ENCODE assay signal across 18 cellular contexts in genomic region chr3:30597769-30598134, GRCh38. TPM values are rescaled to one million over a fixed set of nuclear protein-coding genes. Genes with fewer than 3 reads are reported as not detected.
A peak's percentile ranks its signal among the peaks of the same experiment; 100 is the strongest.
DNase-seq lines count a peak whose midpoint lies in the region; ATAC-seq, FAIRE-seq and TF ChIP-seq lines count a peak whose summit lies in the region.
"Had no signal": no experiment of that assay in that cellular context is flagged by ENCODE, and none has a peak within 500 bp of the region (broad histone marks: within the 10 kb centered on the region; RNA-seq: fewer than 3 reads in every experiment).

No MANE protein-coding gene starts in this region.

- TF ChIP-seq EP300 in stomach (IDR thresholded peaks at IDR 0.05): no peak

- H3K9ac ChIP-seq in DND-41 (ENCODE audit: low read depth, low read length): no peak overlapping the region
- H3K9ac ChIP-seq in SU-DHL-6 (ENCODE audit: low read length): no peak overlapping the region
- H3K9ac ChIP-seq in kidney (ENCODE audit: low read length in 2 of 2): peak overlapping the region in 1 of 2 donors; percentile 37
- H3K9ac ChIP-seq: neural progenitor cell had no signal

- H3K79me2 ChIP-seq in DND-41 (ENCODE audit: insufficient read depth, low read length) (no peaks in the 10 kb centered on the region), SU-DHL-6 (ENCODE audit: insufficient read depth, low read length) (no peaks in the 10 kb centered on the region)

- H3K4me1 ChIP-seq in DND-41 (ENCODE audit: insufficient read depth, low read length): peaks cover 53% of the 10 kb centered on the region
- peaks cover 7 to 8% of the 10 kb centered on the region in 2 donors for H3K4me1 ChIP-seq in kidney (ENCODE audit: control insufficient read depth in 1 of 2, insufficient read depth in 1 of 2, low read depth in 1 of 2, low read length in 2 of 2)
- peaks cover 9 to 42% (median 20%) of the 10 kb centered on the region in 4 donors for H3K4me1 ChIP-seq in stomach
- H3K4me1 ChIP-seq: neural progenitor cell had no signal

- no peak for ATAC-seq in DND-41 (ENCODE audit: insufficient read depth, low read depth)
- no peak for ATAC-seq in HG02973 (IDR thresholded peaks at IDR 0.05; ENCODE audit: unreplicated experiment)
- ATAC-seq in GM19328 (IDR thresholded peaks at IDR 0.05; ENCODE audit: unreplicated experiment): no peak

- H3K4me2 ChIP-seq in DND-41 (ENCODE audit: insufficient read depth, low read length) (peak overlapping the region; percentile 25), SU-DHL-6 (ENCODE audit: low read depth, low read length, poor library complexity, severe bottlenecking) (peak overlapping the region; percentile 59)
- H3K4me2 ChIP-seq: neural progenitor cell had no signal

- intact Hi-C loops in kidney (cut with DNase I): no loop called here
- intact Hi-C loops in stomach (cut with DNase I; ENCODE audit: low total_unique reads): no loop called here
- intact Hi-C loops in activated T-helper 2 cell treated with anti-CD3 and anti-CD28 coated beads, Interferon-gamma antibody, Interleukin-2, Interleukin-4, amounts not matched to agents 10 μg/mL and 5 μg/mL and 100 μg/mL, durations not matched to agents 14 hours and 24 hours and 36 hours (cut with micrococcal nuclease): loop anchor here (5.0 kb wide), 1 partner anchor 50 kb away; no protein-coding TSS in a partner anchor

- H3K27ac ChIP-seq in DND-41 (ENCODE audit: low read length): peak overlapping the region; percentile 70
- peak overlapping the region; percentile 88 for H3K27ac ChIP-seq in SU-DHL-6 (ENCODE audit: low read depth, low read length)
- peak overlapping the region; percentile 80 to 92 for H3K27ac ChIP-seq in kidney (ENCODE audit: low read depth in 2 of 2, low read length in 2 of 2)
- H3K27ac ChIP-seq in stomach: peak overlapping the region in 4 of 5 donors; percentile 60 to 84 (median 76)
- H3K27ac ChIP-seq: neural progenitor cell, SJCRH30 had no signal

- no peaks in the 10 kb centered on the region for H3K36me3 ChIP-seq in DND-41 (ENCODE audit: insufficient read depth, low read length)
- no peaks in the 10 kb centered on the region for H3K36me3 ChIP-seq in SU-DHL-6 (ENCODE audit: low read length)
- no peaks in the 10 kb centered on the region for H3K36me3 ChIP-seq in kidney (ENCODE audit: control insufficient read depth in 1 of 2, insufficient read depth in 2 of 2, low read length in 2 of 2)
- no peaks in the 10 kb centered on the region for H3K36me3 ChIP-seq in stomach
- H3K36me3 ChIP-seq: neural progenitor cell, SJCRH30 had no signal

- no peak for FAIRE-seq in kidney (lab: Jason Lieb, UNC)
- FAIRE-seq: D721Med, GM12891 had no signal

- H3K27me3 Mint-ChIP-seq in activated T-helper 2 cell treated with anti-CD3 and anti-CD28 coated beads, Interferon-gamma antibody, Interleukin-2, Interleukin-4, amounts not matched to agents 10 μg/mL and 5 μg/mL and 100 μg/mL, durations not matched to agents 14 hours and 24 hours and 36 hours (ENCODE audit: low read depth): no peaks in the 10 kb centered on the region
- H3K27me3 Mint-ChIP-seq: activated CD4-positive, alpha-beta T cell treated with anti-CD3 and anti-CD28 coated beads, Interleukin-2, amount 10 ng/mL, durations not matched to agents 24 days and 14 days; dendritic cell treated with granulocyte-macrophage colony-stimulating factor and Interleukin-4, amounts not matched to agents 40 ng/mL and 50 ng/mL, for 4 days; stimulated activated naive CD8-positive, alpha-beta T cell treated with anti-CD3 and anti-CD28 coated beads, Interleukin-15, Interleukin-2, amounts not matched to agents 100 ng/mL and 50 ng/mL, for 24 hours had no signal

- peaks cover 4% of the 10 kb centered on the region for H3K9me3 Mint-ChIP-seq in activated T-helper 2 cell treated with anti-CD3 and anti-CD28 coated beads, Interferon-gamma antibody, Interleukin-2, Interleukin-4, amounts not matched to agents 10 μg/mL and 5 μg/mL and 100 μg/mL, durations not matched to agents 14 hours and 24 hours and 36 hours

- H3K27ac Mint-ChIP-seq in activated T-helper 2 cell treated with anti-CD3 and anti-CD28 coated beads, Interferon-gamma antibody, Interleukin-2, Interleukin-4, amounts not matched to agents 10 μg/mL and 5 μg/mL and 100 μg/mL, durations not matched to agents 14 hours and 24 hours and 36 hours: no peak overlapping the region
- H3K27ac Mint-ChIP-seq: activated CD4-positive, alpha-beta T cell treated with anti-CD3 and anti-CD28 coated beads, Interleukin-2, amount 10 ng/mL, durations not matched to agents 24 days and 14 days; activated naive CD4-positive, alpha-beta T cell treated with anti-CD3 and anti-CD28 coated beads for 36 hours; dendritic cell treated with granulocyte-macrophage colony-stimulating factor and Interleukin-4, amounts not matched to agents 40 ng/mL and 50 ng/mL, for 4 days; neural progenitor cell; stimulated activated naive CD8-positive, alpha-beta T cell treated with anti-CD3 and anti-CD28 coated beads, Interleukin-15, Interleukin-2, amounts not matched to agents 100 ng/mL and 50 ng/mL, for 24 hours had no signal

- no peaks in the 10 kb centered on the region for H3K36me3 Mint-ChIP-seq in activated T-helper 2 cell treated with anti-CD3 and anti-CD28 coated beads, Interferon-gamma antibody, Interleukin-2, Interleukin-4, amounts not matched to agents 10 μg/mL and 5 μg/mL and 100 μg/mL, durations not matched to agents 14 hours and 24 hours and 36 hours (ENCODE audit: low read depth)

- H3K4me3 Mint-ChIP-seq in activated T-helper 2 cell treated with anti-CD3 and anti-CD28 coated beads, Interferon-gamma antibody, Interleukin-2, Interleukin-4, amounts not matched to agents 10 μg/mL and 5 μg/mL and 100 μg/mL, durations not matched to agents 14 hours and 24 hours and 36 hours (ENCODE audit: low read depth): no peak overlapping the region
- H3K4me3 Mint-ChIP-seq: activated CD4-positive, alpha-beta T cell treated with anti-CD3 and anti-CD28 coated beads, Interleukin-2, amount 10 ng/mL, durations not matched to agents 24 days and 14 days; activated naive CD4-positive, alpha-beta T cell treated with anti-CD3 and anti-CD28 coated beads for 36 hours; dendritic cell treated with granulocyte-macrophage colony-stimulating factor and Interleukin-4, amounts not matched to agents 40 ng/mL and 50 ng/mL, for 4 days; neural progenitor cell; stimulated activated naive CD8-positive, alpha-beta T cell treated with anti-CD3 and anti-CD28 coated beads, Interleukin-15, Interleukin-2, amounts not matched to agents 100 ng/mL and 50 ng/mL, for 24 hours had no signal

- no peak for TF ChIP-seq POLR2A in stomach (IDR thresholded peaks at IDR 0.05)

- H3K9me3 ChIP-seq in DND-41 (ENCODE audit: insufficient read depth, low read length, severe bottlenecking) (no peaks in the 10 kb centered on the region), SU-DHL-6 (ENCODE audit: insufficient read depth, low read length) (no peaks in the 10 kb centered on the region), kidney (ENCODE audit: control insufficient read depth in 1 of 2, low read length in 2 of 2) (no peaks in the 10 kb centered on the region), stomach (no peaks in the 10 kb centered on the region)
- H3K9me3 ChIP-seq: SJCRH30 had no signal

- H3F3A ChIP-seq in SU-DHL-6 (ENCODE audit: insufficient read depth): peaks cover 15% of the 10 kb centered on the region

- H2AFZ ChIP-seq in DND-41 (ENCODE audit: low read depth, low read length) (no peak overlapping the region), SU-DHL-6 (ENCODE audit: low read depth, low read length, severe bottlenecking) (no peak overlapping the region)
- H2AFZ ChIP-seq: neural progenitor cell had no signal

- no peaks in the 10 kb centered on the region for H3K27me3 ChIP-seq in DND-41 (ENCODE audit: insufficient read depth, low read length, poor library complexity)
- no peaks in the 10 kb centered on the region for H3K27me3 ChIP-seq in SU-DHL-6 (ENCODE audit: low read length)
- no peaks in the 10 kb centered on the region for H3K27me3 ChIP-seq in stomach
- H3K27me3 ChIP-seq: neural progenitor cell, SJCRH30 had no signal

- H3K4me3 ChIP-seq in DND-41 (ENCODE audit: low read depth in 1 of 2, low read length in 2 of 2) (no peak overlapping the region), SU-DHL-6 (ENCODE audit: insufficient read depth, low read length, poor library complexity, severe bottlenecking) (no peak overlapping the region), kidney (ENCODE audit: low read length in 2 of 2) (no peak overlapping the region), stomach (no peak overlapping the region)
- H3K4me3 ChIP-seq: neural progenitor cell, SJCRH30 had no signal

- H3K9me2 ChIP-seq in SU-DHL-6 (replicated peaks; ENCODE audit: insufficient read depth, low read length): no peaks in the 10 kb centered on the region

- peaks cover 32% of the 10 kb centered on the region for H3K4me1 Mint-ChIP-seq in activated T-helper 2 cell treated with anti-CD3 and anti-CD28 coated beads, Interferon-gamma antibody, Interleukin-2, Interleukin-4, amounts not matched to agents 10 μg/mL and 5 μg/mL and 100 μg/mL, durations not matched to agents 14 hours and 24 hours and 36 hours (ENCODE audit: low read depth)

- H4K20me1 ChIP-seq in DND-41 (ENCODE audit: insufficient read depth, low read length) (no peaks in the 10 kb centered on the region), SU-DHL-6 (ENCODE audit: low read depth, low read length) (no peaks in the 10 kb centered on the region)

- DNase-seq in DND-41: no peak
- no peak for DNase-seq in kidney
- DNase-seq in stomach: no peak
- no peak for DNase-seq in activated T-helper 2 cell treated with anti-CD3 and anti-CD28 coated beads, Interferon-gamma antibody, Interleukin-2, Interleukin-4, amounts not matched to agents 10 μg/mL and 5 μg/mL and 100 μg/mL, durations not matched to agents 14 hours and 24 hours and 36 hours (ENCODE audit: low spot score)
- DNase-seq: activated CD4-positive, alpha-beta T cell treated with anti-CD3 and anti-CD28 coated beads, Interleukin-2, amount 10 ng/mL, durations not matched to agents 24 days and 14 days; activated naive CD4-positive, alpha-beta T cell treated with anti-CD3 and anti-CD28 coated beads for 36 hours; GDM1; mesendoderm; NCI-H187 treated with DMSO at 0.1 percent for 48 hours; SJCRH30 had no signal

- TF ChIP-seq CTCF in DND-41 (IDR thresholded peaks at IDR 0.05; ENCODE audit: borderline replicate concordance, extremely low read depth, low read length, poor library complexity, severe bottlenecking) (no peak), SU-DHL-6 (IDR thresholded peaks at IDR 0.05; ENCODE audit: insufficient read depth, low read length, poor library complexity, severe bottlenecking) (no peak), kidney (IDR thresholded peaks at IDR 0.05; ENCODE audit: borderline replicate concordance, extremely low read depth, insufficient read depth) (no peak), stomach (IDR thresholded peaks at IDR 0.05) (no peak)

RNA-seq across cellular contexts. Expression of gene TGFBR2, which starts 8.6 kb away (rescaled TPM):
- total RNA-seq in kidney (243 TPM), stomach (100 to 1,000 TPM in 2 of 5 donors, 10 to 100 TPM in 3; 59.1 to 115 (median 89.3) TPM)
- polyA plus RNA-seq in kidney (ENCODE audit: insufficient read depth, low read depth, low replicate concordance) (81.8 TPM), stomach (10 to 100 TPM; 13.7 to 44.1 (median 27.4) TPM)
- 19.5 and 19.8 TPM in 2 replicates for total RNA-seq in activated T-helper 2 cell treated with anti-CD3 and anti-CD28 coated beads, Interferon-gamma antibody, Interleukin-2, Interleukin-4, amounts not matched to agents 10 μg/mL and 5 μg/mL and 100 μg/mL, durations not matched to agents 14 hours and 24 hours and 36 hours
